In genomic region chr7:3408814-3409595, GRCh38 we compare ENCODE assay signal across 12 cellular contexts.
DNase-seq lines count a peak whose midpoint lies in the region; ATAC-seq and TF ChIP-seq lines count a peak whose summit lies in the region.
"Had no signal": no experiment of that assay in that cellular context is flagged by ENCODE, and none has a peak within 500 bp of the region (broad histone marks: within the 10 kb centered on the region; RNA-seq: fewer than 3 reads in every experiment).

No MANE protein-coding gene starts in this region.

- H3K36me3 Mint-ChIP-seq in activated CD8-positive, alpha-beta memory T cell treated with anti-CD3 and anti-CD28 coated beads, Interleukin-2, amount 10 ng/mL, durations not matched to agents 7 days and 5 days, result no peaks in the 10 kb centered on the region
- H3K36me3 Mint-ChIP-seq in stimulated activated effector memory CD8-positive, alpha-beta T cell treated with anti-CD3 and anti-CD28 coated beads, Interleukin-12 subunit alpha, Interleukin-12 subunit beta, amount 100 ng/mL, for 72 hours, result no peaks in the 10 kb centered on the region
- H3K36me3 Mint-ChIP-seq in activated naive CD8-positive, alpha-beta T cell treated with anti-CD3 and anti-CD28 coated beads for 36 hours, result no peaks in the 10 kb centered on the region
- H3K36me3 Mint-ChIP-seq in HFFc6 (ENCODE audit: low read depth), result no peaks in the 10 kb centered on the region; the same call in 1 of the 2 replicates

- DNase-seq in activated CD8-positive, alpha-beta memory T cell treated with anti-CD3 and anti-CD28 coated beads, Interleukin-2, amount 10 ng/mL, durations not matched to agents 7 days and 5 days, result no peak
- DNase-seq in activated CD8-positive, alpha-beta memory T cell treated with anti-CD3 and anti-CD28 coated beads, Interleukin-2, amount 50 U/mL, for 48 hours, result no peak
- peak; percentile 43 for DNase-seq in NCI-H2029 (lab: John Stamatoyannopoulos, UW)
- DNase-seq in WERI-Rb-1, result no peak
- no peak for DNase-seq in stimulated activated effector memory CD8-positive, alpha-beta T cell treated with anti-CD3 and anti-CD28 coated beads, Interleukin-12 subunit alpha, Interleukin-12 subunit beta, amount 100 ng/mL, for 72 hours (ENCODE audit: low spot score in 2 of 2)
- no peak for DNase-seq in hepatocyte (ENCODE audit: low spot score)
- no peak for DNase-seq in activated naive CD8-positive, alpha-beta T cell treated with anti-CD3 and anti-CD28 coated beads for 36 hours
- DNase-seq in HFFc6, result no peak
- DNase-seq: activated CD4-positive, alpha-beta T cell treated with anti-CD3 and anti-CD28 coated beads for 48 hours; cortex of kidney; mesendoderm had no signal

- H3K9me3 ChIP-seq in WERI-Rb-1 (ENCODE audit: severe bottlenecking) (no peaks in the 10 kb centered on the region), hepatocyte (ENCODE audit: low read depth) (no peaks in the 10 kb centered on the region)

- H3K4me1 ChIP-seq in hepatocyte (ENCODE audit: insufficient read depth), result peaks cover 4% of the 10 kb centered on the region

- H3K79me2 ChIP-seq in hepatocyte, result peaks cover 11% of the 10 kb centered on the region

- peak overlapping the region; percentile 47 for H3K27ac Mint-ChIP-seq in activated CD8-positive, alpha-beta memory T cell treated with anti-CD3 and anti-CD28 coated beads, Interleukin-2, amount 10 ng/mL, durations not matched to agents 7 days and 5 days
- H3K27ac Mint-ChIP-seq in stimulated activated effector memory CD8-positive, alpha-beta T cell treated with anti-CD3 and anti-CD28 coated beads, Interleukin-12 subunit alpha, Interleukin-12 subunit beta, amount 100 ng/mL, for 72 hours, result no peak overlapping the region
- H3K27ac Mint-ChIP-seq in activated naive CD8-positive, alpha-beta T cell treated with anti-CD3 and anti-CD28 coated beads for 36 hours, result no peak overlapping the region
- no peak overlapping the region for H3K27ac Mint-ChIP-seq in HFFc6
- H3K27ac Mint-ChIP-seq: activated naive CD8-positive, alpha-beta T cell had no signal

- H3K4me1 Mint-ChIP-seq in activated CD8-positive, alpha-beta memory T cell treated with anti-CD3 and anti-CD28 coated beads, Interleukin-2, amount 10 ng/mL, durations not matched to agents 7 days and 5 days, result peaks cover 16% of the 10 kb centered on the region
- no peaks in the 10 kb centered on the region for H3K4me1 Mint-ChIP-seq in stimulated activated effector memory CD8-positive, alpha-beta T cell treated with anti-CD3 and anti-CD28 coated beads, Interleukin-12 subunit alpha, Interleukin-12 subunit beta, amount 100 ng/mL, for 72 hours
- H3K4me1 Mint-ChIP-seq in activated naive CD8-positive, alpha-beta T cell treated with anti-CD3 and anti-CD28 coated beads for 36 hours, result peaks cover 12% of the 10 kb centered on the region
- H3K4me1 Mint-ChIP-seq in HFFc6 (ENCODE audit: low read depth), result no peaks in the 10 kb centered on the region

- H3K4me3 ChIP-seq in WERI-Rb-1 (ENCODE audit: low read depth, low read length), result no peak overlapping the region
- no peak overlapping the region for H3K4me3 ChIP-seq in hepatocyte

- peaks cover 50% of the 10 kb centered on the region for H3K27me3 Mint-ChIP-seq in activated CD8-positive, alpha-beta memory T cell treated with anti-CD3 and anti-CD28 coated beads, Interleukin-2, amount 10 ng/mL, durations not matched to agents 7 days and 5 days
- peaks cover 9% of the 10 kb centered on the region for H3K27me3 Mint-ChIP-seq in activated naive CD8-positive, alpha-beta T cell treated with anti-CD3 and anti-CD28 coated beads for 36 hours
- H3K27me3 Mint-ChIP-seq in HFFc6 (ENCODE audit: insufficient read depth), result no peaks in the 10 kb centered on the region

- H3K27ac ChIP-seq in WERI-Rb-1 (peak overlapping the region; percentile 52), hepatocyte (no peak overlapping the region)

- H4K20me1 ChIP-seq in hepatocyte (ENCODE audit: insufficient read depth, poor library complexity, severe bottlenecking), result no peaks in the 10 kb centered on the region

- H3K36me3 ChIP-seq in WERI-Rb-1 (no peaks in the 10 kb centered on the region), hepatocyte (replicated peaks; ENCODE audit: insufficient read depth, low read depth) (no peaks in the 10 kb centered on the region)

- no peak for TF ChIP-seq CTCF in WERI-Rb-1 (IDR thresholded peaks at IDR 0.05; ENCODE audit: low read depth, low read length)
- TF ChIP-seq CTCF in hepatocyte (IDR thresholded peaks at IDR 0.05; ENCODE audit: poor library complexity), result no peak
- no peak for TF ChIP-seq CTCF in HFFc6 (IDR thresholded peaks at IDR 0.05)

- H3K4me2 ChIP-seq in hepatocyte, result no peak overlapping the region

- CTCF ChIA-PET in activated CD8-positive, alpha-beta memory T cell treated with anti-CD3 and anti-CD28 coated beads, Interleukin-2, amount 10 ng/mL, durations not matched to agents 7 days and 5 days (lab: Charles Lee), result no interaction called here

- ATAC-seq in activated CD8-positive, alpha-beta memory T cell treated with anti-CD3 and anti-CD28 coated beads, Interleukin-2, amount 10 ng/mL, durations not matched to agents 7 days and 5 days, result peak; percentile 89
- peak; percentile 89 for ATAC-seq in stimulated activated effector memory CD8-positive, alpha-beta T cell treated with anti-CD3 and anti-CD28 coated beads, Interleukin-12 subunit alpha, Interleukin-12 subunit beta, amount 100 ng/mL, for 72 hours

- 87% methylated on average over 5 of the region's 5 CpGs for WGBS in hepatocyte (ENCODE audit: low lambda C conversion rate, missing lambda C conversion rate)

- H3K27me3 ChIP-seq in WERI-Rb-1 (ENCODE audit: insufficient read depth, low read depth, severe bottlenecking) (no peaks in the 10 kb centered on the region), hepatocyte (no peaks in the 10 kb centered on the region)

- no peak overlapping the region for H2AFZ ChIP-seq in hepatocyte

- H3K4me3 Mint-ChIP-seq in activated CD8-positive, alpha-beta memory T cell treated with anti-CD3 and anti-CD28 coated beads, Interleukin-2, amount 10 ng/mL, durations not matched to agents 7 days and 5 days, result no peak overlapping the region
- no peak overlapping the region for H3K4me3 Mint-ChIP-seq in stimulated activated effector memory CD8-positive, alpha-beta T cell treated with anti-CD3 and anti-CD28 coated beads, Interleukin-12 subunit alpha, Interleukin-12 subunit beta, amount 100 ng/mL, for 72 hours
- H3K4me3 Mint-ChIP-seq in activated naive CD8-positive, alpha-beta T cell treated with anti-CD3 and anti-CD28 coated beads for 36 hours, result no peak overlapping the region
- H3K4me3 Mint-ChIP-seq in HFFc6, result no peak overlapping the region
- H3K4me3 Mint-ChIP-seq: activated naive CD8-positive, alpha-beta T cell had no signal

- H3K9me3 Mint-ChIP-seq in activated CD8-positive, alpha-beta memory T cell treated with anti-CD3 and anti-CD28 coated beads, Interleukin-2, amount 10 ng/mL, durations not matched to agents 7 days and 5 days (ENCODE audit: low read depth), result no peaks in the 10 kb centered on the region
- H3K9me3 Mint-ChIP-seq in stimulated activated effector memory CD8-positive, alpha-beta T cell treated with anti-CD3 and anti-CD28 coated beads, Interleukin-12 subunit alpha, Interleukin-12 subunit beta, amount 100 ng/mL, for 72 hours, result no peaks in the 10 kb centered on the region
- no peaks in the 10 kb centered on the region for H3K9me3 Mint-ChIP-seq in activated naive CD8-positive, alpha-beta T cell treated with anti-CD3 and anti-CD28 coated beads for 36 hours
- peaks cover 36% of the 10 kb centered on the region for H3K9me3 Mint-ChIP-seq in HFFc6

- no peaks in the 10 kb centered on the region for H3K9me2 ChIP-seq in hepatocyte (replicated peaks; ENCODE audit: insufficient read depth)
